11 cellular contexts compared by ENCODE assay signal in the genomic region with DNA sequence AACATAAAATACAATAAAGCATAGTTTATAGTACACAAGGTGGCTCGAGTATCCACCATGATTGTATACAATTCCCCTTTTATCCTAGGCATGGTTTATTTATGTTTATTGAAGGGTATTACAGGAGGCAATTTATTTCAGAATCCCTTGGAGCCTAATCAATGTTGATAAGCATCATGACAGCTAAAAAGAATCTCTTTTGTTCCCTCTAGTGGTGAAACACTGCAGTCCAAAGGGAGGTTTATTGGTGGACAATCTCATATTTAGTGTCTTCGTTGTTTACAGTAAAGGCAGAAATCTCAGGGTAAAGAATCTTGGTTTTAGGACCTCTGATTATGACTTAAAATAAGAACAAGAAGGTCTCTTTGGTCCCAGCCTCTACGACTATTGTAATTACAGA.
DNase-seq lines count a peak whose midpoint lies in the region; TF ChIP-seq lines count a peak whose summit lies in the region.
"Had no signal": no experiment of that assay in that cellular context is flagged by ENCODE, and none has a peak within 500 bp of the region (broad histone marks: within the 10 kb centered on the region; RNA-seq: fewer than 3 reads in every experiment).

No MANE protein-coding gene starts in this region.

- H3K27me3 ChIP-seq in MM.1S (replicated peaks; ENCODE audit: insufficient read depth, low read length) = no peaks in the 10 kb centered on the region
- H3K27me3 ChIP-seq: stomach had no signal

- no peak overlapping the region for H3K27ac Mint-ChIP-seq in progenitor cell of endocrine pancreas
- H3K27ac Mint-ChIP-seq: activated naive CD4-positive, alpha-beta T cell treated with anti-CD3 and anti-CD28 coated beads, Interleukin-2, amount 50 U/mL, for 72 hours had no signal

- H3K4me2 ChIP-seq in MM.1S (ENCODE audit: low read depth, low read length) = peak overlapping the region; percentile 25; the same call in 1 of the 2 replicates

- DNase-seq in DMS 273 (lab: John Stamatoyannopoulos, UW; ENCODE audit: unreplicated experiment) (peak; percentile 31), DMS 273 treated with DMSO at 0.1 percent for 48 hours (lab: John Stamatoyannopoulos, UW) (no peak), MM.1S (peak; percentile 61), cardiac fibroblast (ENCODE audit: low read depth in 2 of 2) (peak; percentile 6 to 40), progenitor cell of endocrine pancreas (ENCODE audit: low spot score, unreplicated experiment) (no peak)
- DNase-seq in effector CD4-positive, alpha-beta T cell = no peak
- no peak for DNase-seq in activated T-cell treated with anti-CD3 and anti-CD28 coated beads, Interleukin-2, amount 50 U/mL, for 1 hour
- DNase-seq in activated CD4-positive, alpha-beta T cell treated with anti-CD3 and anti-CD28 coated beads, Interleukin-2, amount 50 U/mL, for 4 hours = no peak
- DNase-seq: 8988T, stomach had no signal

- H3K79me2 ChIP-seq in MM.1S (ENCODE audit: low read length) = no peaks in the 10 kb centered on the region

- H2AFZ ChIP-seq in MM.1S (ENCODE audit: low read length) = peak overlapping the region; percentile 41

- H3F3A ChIP-seq in MM.1S (ENCODE audit: insufficient read depth, low read length) = no peaks in the 10 kb centered on the region

- TF ChIP-seq CTCF in MM.1S (IDR thresholded peaks at IDR 0.05; ENCODE audit: low read length) = peak; percentile 83
- peak; percentile 51 for TF ChIP-seq CTCF in cardiac fibroblast (IDR thresholded peaks at IDR 0.05; ENCODE audit: low read depth, low read length)
- peak; percentile 52 for TF ChIP-seq CTCF in progenitor cell of endocrine pancreas (IDR thresholded peaks at IDR 0.05; ENCODE audit: unreplicated experiment)

- no peaks in the 10 kb centered on the region for H3K36me3 ChIP-seq in MM.1S (replicated peaks; ENCODE audit: insufficient read depth, low read length)
- H3K36me3 ChIP-seq: stomach had no signal

- H3K9me3 ChIP-seq in MM.1S (replicated peaks; ENCODE audit: insufficient read depth, low read length) = no peaks in the 10 kb centered on the region

- no peak overlapping the region for H3K9ac ChIP-seq in MM.1S (ENCODE audit: low read length)

- no peaks in the 10 kb centered on the region for H3K4me1 Mint-ChIP-seq in progenitor cell of endocrine pancreas (ENCODE audit: low read depth)

- no peaks in the 10 kb centered on the region for H3K9me2 ChIP-seq in MM.1S (replicated peaks; ENCODE audit: insufficient read depth, low read length)

- no peak overlapping the region for H3K27ac ChIP-seq in MM.1S (ENCODE audit: low read length)
- H3K27ac ChIP-seq: stomach had no signal

- H3K4me3 ChIP-seq in MM.1S (ENCODE audit: low read length) = no peak overlapping the region
- no peak overlapping the region for H3K4me3 ChIP-seq in cardiac fibroblast (replicated peaks in 1 of 2; ENCODE audit: low read depth in 2 of 2, low read length in 2 of 2)
- H3K4me3 ChIP-seq: stomach had no signal

- no peaks in the 10 kb centered on the region for H3K9me3 Mint-ChIP-seq in progenitor cell of endocrine pancreas (ENCODE audit: low read depth)

- no peak overlapping the region for H3K4me3 Mint-ChIP-seq in progenitor cell of endocrine pancreas (ENCODE audit: low read depth)

- no peaks in the 10 kb centered on the region for H4K20me1 ChIP-seq in MM.1S (ENCODE audit: insufficient read depth, low read length)

- H3K27me3 Mint-ChIP-seq in progenitor cell of endocrine pancreas = no peaks in the 10 kb centered on the region

- no peaks in the 10 kb centered on the region for H3K36me3 Mint-ChIP-seq in progenitor cell of endocrine pancreas (ENCODE audit: insufficient read depth)

- peaks cover 14% of the 10 kb centered on the region for H3K4me1 ChIP-seq in MM.1S (ENCODE audit: low read length)
- H3K4me1 ChIP-seq: stomach had no signal

Comparison
In these comparisons a context has a peak if more than half of its experiments do, and no peak if none do; other contexts are left out.
1. DNase-seq: peak in DMS 273 (single experiment), MM.1S (single experiment) and cardiac fibroblast (2 of 2); none in DMS 273 treated with DMSO at 0.1 percent for 48 hours (single experiment), progenitor cell of endocrine pancreas (single experiment), effector CD4-positive, alpha-beta T cell (single experiment), activated T-cell treated with anti-CD3 and anti-CD28 coated beads, Interleukin-2, amount 50 U/mL, for 1 hour (single experiment) and activated CD4-positive, alpha-beta T cell treated with anti-CD3 and anti-CD28 coated beads, Interleukin-2, amount 50 U/mL, for 4 hours (0 of 2).
2. Peak in every context shown above with its lines, with median percentiles within 50 percentile points of each other: CTCF ChIP-seq.